In the genomic region with DNA sequence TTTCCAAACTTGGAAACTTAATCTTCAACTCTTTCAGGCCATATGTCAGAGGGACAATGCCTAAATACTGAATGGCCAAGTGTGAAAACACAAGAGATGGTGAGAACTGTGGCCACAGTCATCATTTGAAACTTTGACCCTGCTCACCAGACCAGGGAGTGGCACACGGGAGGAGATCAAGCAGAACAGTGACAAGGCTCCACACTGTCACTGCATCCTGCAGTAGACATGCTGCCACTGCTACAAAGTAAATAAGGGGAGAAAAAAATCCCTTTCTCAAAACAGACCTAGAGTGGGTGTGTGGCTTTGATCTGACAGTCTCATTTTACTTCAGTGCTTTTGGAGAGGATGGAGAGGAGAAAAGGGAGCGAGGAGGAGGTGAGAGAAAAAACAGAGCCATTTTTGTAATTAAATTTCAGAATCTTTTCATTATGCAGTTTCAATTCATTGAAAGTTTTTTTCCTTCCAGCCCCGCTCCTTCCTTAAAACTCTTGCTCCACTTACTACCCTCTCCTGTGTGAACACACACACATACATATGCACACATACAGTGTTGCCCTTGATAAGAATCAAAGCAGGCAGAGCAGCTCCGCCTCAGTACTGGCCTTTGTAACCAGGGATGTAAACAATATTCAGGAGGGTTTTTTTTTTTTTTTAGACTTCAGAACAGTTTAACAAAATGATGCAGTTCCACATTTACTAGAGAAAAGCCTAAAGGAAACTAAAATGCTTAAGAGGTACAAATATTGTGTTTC, we compare ENCODE assay signal across 14 cellular contexts.
DNase-seq lines count a peak whose midpoint lies in the region; ATAC-seq and TF ChIP-seq lines count a peak whose summit lies in the region.
"Had no signal": no experiment of that assay in that cellular context is flagged by ENCODE, and none has a peak within 500 bp of the region (broad histone marks: within the 10 kb centered on the region; RNA-seq: fewer than 3 reads in every experiment).

No MANE protein-coding gene starts in this region.

- intact Hi-C loops in head of caudate nucleus (cut with DNase I), result no loop called here

- ATAC-seq in GM19025 (IDR thresholded peaks at IDR 0.05; ENCODE audit: low read depth, unreplicated experiment) (peak; percentile 95), HG02588 (IDR thresholded peaks at IDR 0.05; ENCODE audit: unreplicated experiment) (peak; percentile 94), HG03378 (IDR thresholded peaks at IDR 0.05; ENCODE audit: unreplicated experiment) (peak; percentile 98)

- peak; percentile 19 for DNase-seq in GM10266 (ENCODE audit: extremely low spot score)
- no peak for DNase-seq in central memory CD4-positive, alpha-beta T cell
- no peak for DNase-seq in activated naive CD4-positive, alpha-beta T cell treated with Interleukin-2 at 50 U/mL for 16 hours
- DNase-seq in head of caudate nucleus, result no peak
- no peak for DNase-seq in NCI-H526 (lab: John Stamatoyannopoulos, UW)
- DNase-seq: dorsolateral prefrontal cortex, GDM1, glutamatergic neuron, NCI-H1436 treated with DMSO at 0.1 percent for 48 hours, retina, RPMI8226 had no signal

- TF ChIP-seq CTCF in GM10266 (IDR thresholded peaks at IDR 0.05; ENCODE audit: control insufficient read depth, insufficient read depth, low read depth, missing control alignments), result no peak
